1 cellular context compared by ENCODE assay signal in genomic region chr11:119759747-119760412, GRCh38.
TF ChIP-seq lines count a peak whose summit lies in the region.

No MANE protein-coding gene starts in this region.

TF ChIP-seq in IMR-90, 13 proteins besides CTCF, POLR2A, EP300 and RAD21 (continued from another document):
- TF ChIP-seq CHD1 (IDR thresholded peaks at IDR 0.05; ENCODE audit: low read depth, low read length) (no peak), FOS (IDR thresholded peaks at IDR 0.05; ENCODE audit: low read depth, low read length) (no peak), BHLHE40 (IDR thresholded peaks at IDR 0.05; ENCODE audit: low read depth, low read length) (no peak), ELK1 (IDR thresholded peaks at IDR 0.05; ENCODE audit: borderline replicate concordance, low read depth, low read length) (no peak)
